Comparison of ENCODE assay signal across 18 cellular contexts in the genomic region with DNA sequence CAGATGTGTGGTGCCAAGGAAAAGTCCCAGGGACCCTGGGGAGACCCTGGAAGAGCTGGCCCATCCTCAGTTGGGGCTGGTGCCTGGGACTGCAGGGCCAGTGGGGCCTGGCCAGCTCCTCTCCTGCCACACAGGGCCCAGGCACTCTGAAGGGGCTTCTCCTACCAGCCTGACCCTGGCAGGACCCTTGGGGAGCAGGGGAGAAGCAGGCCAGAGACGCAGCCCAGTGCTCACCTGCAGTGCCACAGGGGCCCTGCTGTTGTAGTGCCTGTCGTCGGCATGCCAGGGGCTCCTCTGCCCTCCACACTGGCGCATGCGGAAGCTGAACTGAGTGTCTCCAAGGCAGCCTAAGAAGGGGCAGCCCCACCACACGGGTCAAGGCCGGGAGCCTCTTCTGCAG. TPM values are rescaled to one million over a fixed set of nuclear protein-coding genes. Genes with fewer than 3 reads are reported as not detected.
A peak's percentile ranks its signal among the peaks of the same experiment; 100 is the strongest.
DNase-seq lines count a peak whose midpoint lies in the region; ATAC-seq, FAIRE-seq and TF ChIP-seq lines count a peak whose summit lies in the region.
"Had no signal": no experiment of that assay in that cellular context is flagged by ENCODE, and none has a peak within 500 bp of the region (broad histone marks: within the 10 kb centered on the region; RNA-seq: fewer than 3 reads in every experiment).

No MANE protein-coding gene starts in this region.

- TF ChIP-seq CTCF in kidney (IDR thresholded peaks at IDR 0.05; ENCODE audit: borderline replicate concordance, extremely low read depth, insufficient read depth) (no peak), tibial artery (IDR thresholded peaks at IDR 0.05) (no peak)

- H3K4me3 ChIP-seq in BLaER1 treated with 17β-estradiol and CSF1 and Interleukin-3, amounts not matched to agents 10 nM and 100 nM = peak overlapping the region in 1 of 10 experiments; percentile 29; a peak in 1 of 20 replicates
- no peak overlapping the region for H3K4me3 ChIP-seq in H7 (ENCODE audit: insufficient read depth, low read depth, low read length)
- H3K4me3 ChIP-seq in kidney (ENCODE audit: low read length in 2 of 2) = no peak overlapping the region
- H3K4me3 ChIP-seq in tibial artery = no peak overlapping the region
- H3K4me3 ChIP-seq: HAP-1 had no signal

- H3K4me2 ChIP-seq in BLaER1 treated with 17β-estradiol and CSF1 and Interleukin-3, amounts not matched to agents 10 nM and 100 nM = peak overlapping the region; percentile 57 to 93 (median 91)
- H3K4me2 ChIP-seq: KMS-11 had no signal

- H3K27ac ChIP-seq in BLaER1 treated with 17β-estradiol and CSF1 and Interleukin-3, amounts not matched to agents 10 nM and 100 nM = peak overlapping the region in 6 of 11 experiments; percentile 39 to 68 (median 66); a peak in 11 of 22 replicates
- H3K27ac ChIP-seq in kidney (ENCODE audit: low read depth in 2 of 2, low read length in 2 of 2) = no peak overlapping the region
- no peak overlapping the region for H3K27ac ChIP-seq in tibial artery
- H3K27ac ChIP-seq in substantia nigra (ENCODE audit: low read depth, low read length, poor library complexity, severe bottlenecking) = no peak overlapping the region
- H3K27ac ChIP-seq: KMS-11 had no signal

- no peak for FAIRE-seq in kidney (lab: Jason Lieb, UNC)

- no peak overlapping the region for H3K4me3 Mint-ChIP-seq in stimulated activated memory B cell treated with anti-CD40 and anti-IgM and Interleukin-4, amounts not matched to agents 10 μg/mL and 1 μg/mL and 100 μg/mL, for 72 hours
- H3K4me3 Mint-ChIP-seq: CD14-positive monocyte had no signal

- no peaks in the 10 kb centered on the region for H3K27me3 Mint-ChIP-seq in stimulated activated memory B cell treated with anti-CD40 and anti-IgM and Interleukin-4, amounts not matched to agents 10 μg/mL and 1 μg/mL and 100 μg/mL, for 72 hours

- intact Hi-C loops in kidney (cut with DNase I) = no loop called here
- intact Hi-C loops in tibial artery (cut with DNase I; ENCODE audit: low total_unique reads) = no loop called here

- H3K36me3 ChIP-seq in BLaER1 treated with 17β-estradiol and CSF1 and Interleukin-3, amounts not matched to agents 10 nM and 100 nM = no peaks in the 10 kb centered on the region
- H3K36me3 ChIP-seq in H7 (replicated peaks; ENCODE audit: control insufficient read depth, insufficient read depth, low read length) (no peaks in the 10 kb centered on the region), kidney (ENCODE audit: control insufficient read depth in 1 of 2, insufficient read depth in 2 of 2, low read length in 2 of 2) (no peaks in the 10 kb centered on the region), tibial artery (no peaks in the 10 kb centered on the region)
- H3K36me3 ChIP-seq: HAP-1 had no signal

- peaks cover 54% of the 10 kb centered on the region for H3K4me1 Mint-ChIP-seq in stimulated activated memory B cell treated with anti-CD40 and anti-IgM and Interleukin-4, amounts not matched to agents 10 μg/mL and 1 μg/mL and 100 μg/mL, for 72 hours

- H3K27ac Mint-ChIP-seq in stimulated activated memory B cell treated with anti-CD40 and anti-IgM and Interleukin-4, amounts not matched to agents 10 μg/mL and 1 μg/mL and 100 μg/mL, for 72 hours = peak overlapping the region; percentile 42
- H3K27ac Mint-ChIP-seq: CD14-positive monocyte had no signal

- H3K36me3 Mint-ChIP-seq in stimulated activated memory B cell treated with anti-CD40 and anti-IgM and Interleukin-4, amounts not matched to agents 10 μg/mL and 1 μg/mL and 100 μg/mL, for 72 hours = no peaks in the 10 kb centered on the region

- H3K9me3 ChIP-seq in BLaER1 treated with 17β-estradiol and CSF1 and Interleukin-3, amounts not matched to agents 10 nM and 100 nM (replicated peaks in 1 of 11) = no peaks in the 10 kb centered on the region
- H3K9me3 ChIP-seq in kidney (ENCODE audit: control insufficient read depth in 1 of 2, low read length in 2 of 2) (no peaks in the 10 kb centered on the region), tibial artery (no peaks in the 10 kb centered on the region)
- H3K9me3 ChIP-seq: HAP-1 had no signal

- peaks cover 0 to 31% (median 0%) of the 10 kb centered on the region in 11 experiments; a peak in 6 of 22 replicates for H3K27me3 ChIP-seq in BLaER1 treated with 17β-estradiol and CSF1 and Interleukin-3, amounts not matched to agents 10 nM and 100 nM
- H3K27me3 ChIP-seq in H7 (ENCODE audit: control insufficient read depth, insufficient read depth, low read length) (no peaks in the 10 kb centered on the region), tibial artery (no peaks in the 10 kb centered on the region)

- H3K9me3 Mint-ChIP-seq in stimulated activated memory B cell treated with anti-CD40 and anti-IgM and Interleukin-4, amounts not matched to agents 10 μg/mL and 1 μg/mL and 100 μg/mL, for 72 hours = no peaks in the 10 kb centered on the region
- H3K9me3 Mint-ChIP-seq: CD14-positive monocyte had no signal

- H4K20me1 ChIP-seq in BLaER1 treated with 17β-estradiol and CSF1 and Interleukin-3, amounts not matched to agents 10 nM and 100 nM = peaks cover 0 to 27% (median 6%) of the 10 kb centered on the region in 11 experiments; a peak in 9 of 22 replicates

- DNase-seq in H7 (peak; percentile 45), kidney (peak; percentile 50), tibial artery (no peak), substantia nigra (lab: John Stamatoyannopoulos, UW) (no peak)
- DNase-seq: EL, GF-D8, IMR-90, NCI-H1105 treated with DMSO at 0.1 percent for 48 hours, NCI-H2029 treated with DMSO at 0.1 percent for 48 hours, NCI-H2171, NCI-H524 treated with DMSO at 0.1 percent for 48 hours, SHP77 had no signal

- peaks cover 61 to 86% (median 79%) of the 10 kb centered on the region in 10 experiments for H3K4me1 ChIP-seq in BLaER1 treated with 17β-estradiol and CSF1 and Interleukin-3, amounts not matched to agents 10 nM and 100 nM
- peaks cover 0 to 12% of the 10 kb centered on the region in 2 donors for H3K4me1 ChIP-seq in kidney (ENCODE audit: control insufficient read depth in 1 of 2, insufficient read depth in 1 of 2, low read depth in 1 of 2, low read length in 2 of 2)
- H3K4me1 ChIP-seq in tibial artery = no peaks in the 10 kb centered on the region
- H3K4me1 ChIP-seq: HAP-1 had no signal

- ATAC-seq in stimulated activated memory B cell treated with anti-CD40 and anti-IgM and Interleukin-4, amounts not matched to agents 10 μg/mL and 1 μg/mL and 100 μg/mL, for 72 hours = no peak
- ATAC-seq in HG02571 (IDR thresholded peaks at IDR 0.05; ENCODE audit: unreplicated experiment) = no peak

- H3K9ac ChIP-seq in BLaER1 treated with 17β-estradiol and CSF1 and Interleukin-3, amounts not matched to agents 10 nM and 100 nM = peak overlapping the region in 4 of 11 experiments; percentile 37 to 57 (median 44); a peak in 7 of 22 replicates
- H3K9ac ChIP-seq in kidney (ENCODE audit: low read length in 2 of 2) = no peak overlapping the region
- H3K9ac ChIP-seq: KMS-11 had no signal

RNA-seq across cellular contexts. Expression of gene DENND6B, which starts 9.1 kb away (rescaled TPM):
- 0.52 and 1.1 TPM in 2 replicates for total RNA-seq in H7 (2014; rRNA removed; shearing (Covaris generic))
- total RNA-seq in kidney = 16.7 TPM
- polyA plus RNA-seq in kidney (ENCODE audit: insufficient read depth, low read depth, low replicate concordance) = 14.5 TPM

RNA-seq across cellular contexts. Expression of gene PLXNB2, which starts 10.2 kb away (rescaled TPM):
- total RNA-seq in H7 (2014; rRNA removed; shearing (Covaris generic)) = 33.4 and 39.8 TPM in 2 replicates
- total RNA-seq in kidney = 383 TPM
- polyA plus RNA-seq in kidney (ENCODE audit: insufficient read depth, low read depth, low replicate concordance) = 128 TPM

RNA-seq across cellular contexts. Expression of gene PPP6R2, which starts 25.5 kb away (rescaled TPM):
- total RNA-seq in H7 (2014; rRNA removed; shearing (Covaris generic)) = 47.0 and 48.7 TPM in 2 replicates
- total RNA-seq in kidney = 53.8 TPM
- 39.4 TPM for polyA plus RNA-seq in kidney (ENCODE audit: insufficient read depth, low read depth, low replicate concordance)

RNA-seq across cellular contexts. Expression of gene MAPK11, which starts 47.5 kb away (rescaled TPM):
- total RNA-seq in H7 (2014; rRNA removed; shearing (Covaris generic)) = 1.4 and 2.4 TPM in 2 replicates
- total RNA-seq in kidney = 18.3 TPM
- 11.4 TPM for polyA plus RNA-seq in kidney (ENCODE audit: insufficient read depth, low read depth, low replicate concordance)
- polyA plus RNA-seq: CD14-positive monocyte had no signal

RNA-seq across cellular contexts. Expression of gene MAPK12, which starts 56.2 kb away (rescaled TPM):
- total RNA-seq in H7 (2014; rRNA removed; shearing (Covaris generic)) = 21.2 and 23.8 TPM in 2 replicates
- total RNA-seq in kidney = 15.9 TPM
- polyA plus RNA-seq in kidney (ENCODE audit: insufficient read depth, low read depth, low replicate concordance) = 13.4 TPM

Comparison
In these comparisons a context has a peak if more than half of its experiments do, and no peak if none do; other contexts are left out.
1. H3K27ac ChIP-seq: peak in BLaER1 treated with 17β-estradiol and CSF1 and Interleukin-3, amounts not matched to agents 10 nM and 100 nM (6 of 11); none in kidney (0 of 2), tibial artery (0 of 2) and substantia nigra (single experiment).
2. DNase-seq: peak in H7 (single experiment) and kidney (single experiment); none in tibial artery (0 of 2) and substantia nigra (0 of 49).